In genomic region chr5:1333286-1333685, GRCh38 we compare ENCODE assay signal across 2 cellular contexts. TPM values are rescaled to one million over a fixed set of nuclear protein-coding genes. Genes with fewer than 3 reads are reported as not detected.
"Had no signal": no experiment of that assay in that cellular context is flagged by ENCODE, and none has a peak within 500 bp of the region (broad histone marks: within the 10 kb centered on the region; RNA-seq: fewer than 3 reads in every experiment).

No MANE protein-coding gene starts in this region.

RNA-seq across cellular contexts. Expression of gene TERT, which starts 38.4 kb away (rescaled TPM):
- total RNA-seq: Right ventricle myocardium inferior had no signal
- polyA plus RNA-seq: cardiac muscle cell had no signal
